8 cellular contexts compared by ENCODE assay signal in genomic region chr22:44080936-44081853, GRCh38. TPM values are rescaled to one million over a fixed set of nuclear protein-coding genes. Genes with fewer than 3 reads are reported as not detected.
DNase-seq lines count a peak whose midpoint lies in the region; ATAC-seq and TF ChIP-seq lines count a peak whose summit lies in the region.

No MANE protein-coding gene starts in this region.

- CTCF ChIA-PET in IMR-90 (lab: Yijun Ruan, JAX) = interaction anchor here (0.6 to 1.4 kb wide), 6 partner anchors 9 to 246 kb away, joined by 3 to 5 read pairs (median 4); no protein-coding TSS in a partner anchor

- in situ Hi-C loops in IMR-90 (cut with MboI; ENCODE audit: low sequenced_read_pairs) = no loop called here

- no peak overlapping the region for H3K9ac ChIP-seq in IMR-90 (ENCODE audit: low read depth, low read length)

- H3K4me1 ChIP-seq in IMR-90 (ENCODE audit: control insufficient read depth, insufficient read depth, low read length) = peaks cover 2% of the 10 kb centered on the region; the same call in 1 of the 2 replicates

- peak overlapping the region; percentile 19 for H2AFZ ChIP-seq in IMR-90 (replicated peaks; ENCODE audit: low read length, poor library complexity)

- DNase-seq in COLO668 (lab: John Stamatoyannopoulos, UW; ENCODE audit: unreplicated experiment) (peak; percentile 79), IMR-90 (peak; percentile 68), RKO (ENCODE audit: low spot score) (peak; percentile 67), fibroblast of the conjunctiva (ENCODE audit: low read depth) (peak; percentile 56), neural crest cell (ENCODE audit: low read depth, low spot score) (peak; percentile 81)
- peak; percentile 49 for DNase-seq in activated T-helper 1 cell treated with anti-CD3 and anti-CD28 coated beads, Interleukin-12 subunit alpha, Interleukin-12 subunit beta, Interleukin-2, Interleukin-4 antibody, amounts not matched to agents 30 ng/mL and 10 ng/mL and 1 ng/mL, durations not matched to agents 14 hours and 24 hours and 36 hours (ENCODE audit: low spot score)
- DNase-seq in stimulated activated naive CD8-positive, alpha-beta T cell treated with anti-CD3 and anti-CD28 coated beads, Interleukin-15, amount 100 ng/mL, for 72 hours = peak; percentile 50 to 56

- H2AK9ac ChIP-seq in IMR-90 (replicated peaks; ENCODE audit: low read depth, low read length, poor library complexity) = no peak overlapping the region

- H2BK15ac ChIP-seq in IMR-90 (ENCODE audit: low read depth, low read length) = no peak overlapping the region

- H4K8ac ChIP-seq in IMR-90 (ENCODE audit: low read depth in 2 of 2, low read length in 2 of 2) = no peak overlapping the region

- BruUV-seq in IMR-90 (replicated peaks; lab: Mats Ljungman, UMichigan) = no TSS peak

- no peak overlapping the region for H3K4me3 Mint-ChIP-seq in activated T-helper 1 cell treated with anti-CD3 and anti-CD28 coated beads, Interleukin-12 subunit alpha, Interleukin-12 subunit beta, Interleukin-2, Interleukin-4 antibody, amounts not matched to agents 30 ng/mL and 10 ng/mL and 1 ng/mL, durations not matched to agents 14 hours and 24 hours and 36 hours
- no peak overlapping the region for H3K4me3 Mint-ChIP-seq in neural crest cell
- no peak overlapping the region for H3K4me3 Mint-ChIP-seq in stimulated activated naive CD8-positive, alpha-beta T cell treated with anti-CD3 and anti-CD28 coated beads, Interleukin-15, amount 100 ng/mL, for 72 hours

- H2BK120ac ChIP-seq in IMR-90 (ENCODE audit: low read depth, low read length) = no peak overlapping the region

- no peak overlapping the region for H4K5ac ChIP-seq in IMR-90 (ENCODE audit: low read depth, low read length)

- H3K27me3 ChIP-seq in IMR-90 (ENCODE audit: control insufficient read depth, insufficient read depth, low read length) = no peaks in the 10 kb centered on the region

- POLR2A ChIA-PET in IMR-90 (lab: Charles Lee; ENCODE audit: unreplicated experiment) = no interaction called here

- no peaks in the 10 kb centered on the region for H3K9me3 Mint-ChIP-seq in activated T-helper 1 cell treated with anti-CD3 and anti-CD28 coated beads, Interleukin-12 subunit alpha, Interleukin-12 subunit beta, Interleukin-2, Interleukin-4 antibody, amounts not matched to agents 30 ng/mL and 10 ng/mL and 1 ng/mL, durations not matched to agents 14 hours and 24 hours and 36 hours
- no peaks in the 10 kb centered on the region for H3K9me3 Mint-ChIP-seq in neural crest cell
- H3K9me3 Mint-ChIP-seq in stimulated activated naive CD8-positive, alpha-beta T cell treated with anti-CD3 and anti-CD28 coated beads, Interleukin-15, amount 100 ng/mL, for 72 hours = no peaks in the 10 kb centered on the region

- no peak overlapping the region for H4K91ac ChIP-seq in IMR-90 (ENCODE audit: insufficient read depth, low read depth, low read length)

- dilution Hi-C loops in IMR-90 (cut with HindIII; ENCODE audit: low sequenced_read_pairs, unreplicated experiment) = no loop called here

- H3K18ac ChIP-seq in IMR-90 (ENCODE audit: low read depth, low read length) = no peak overlapping the region

- no peaks in the 10 kb centered on the region for H3K27me3 Mint-ChIP-seq in activated T-helper 1 cell treated with anti-CD3 and anti-CD28 coated beads, Interleukin-12 subunit alpha, Interleukin-12 subunit beta, Interleukin-2, Interleukin-4 antibody, amounts not matched to agents 30 ng/mL and 10 ng/mL and 1 ng/mL, durations not matched to agents 14 hours and 24 hours and 36 hours (ENCODE audit: insufficient read depth)
- no peaks in the 10 kb centered on the region for H3K27me3 Mint-ChIP-seq in neural crest cell (ENCODE audit: low read depth)
- no peaks in the 10 kb centered on the region for H3K27me3 Mint-ChIP-seq in stimulated activated naive CD8-positive, alpha-beta T cell treated with anti-CD3 and anti-CD28 coated beads, Interleukin-15, amount 100 ng/mL, for 72 hours

- no peak overlapping the region for H3K27ac Mint-ChIP-seq in activated T-helper 1 cell treated with anti-CD3 and anti-CD28 coated beads, Interleukin-12 subunit alpha, Interleukin-12 subunit beta, Interleukin-2, Interleukin-4 antibody, amounts not matched to agents 30 ng/mL and 10 ng/mL and 1 ng/mL, durations not matched to agents 14 hours and 24 hours and 36 hours
- no peak overlapping the region for H3K27ac Mint-ChIP-seq in neural crest cell (ENCODE audit: unreplicated experiment)
- H3K27ac Mint-ChIP-seq in stimulated activated naive CD8-positive, alpha-beta T cell treated with anti-CD3 and anti-CD28 coated beads, Interleukin-15, amount 100 ng/mL, for 72 hours = no peak overlapping the region

- no peak overlapping the region for H2BK5ac ChIP-seq in IMR-90 (ENCODE audit: low read depth, low read length, poor library complexity, severe bottlenecking)

- TF ChIP-seq CTCF in IMR-90 (conservative IDR thresholded peaks at IDR 0.05; ENCODE audit: low read depth, low read length) (peak; percentile 82), neural crest cell (conservative IDR thresholded peaks at IDR 0.05) (peak; percentile 92)

- TF ChIP-seq POLR2A in IMR-90 (IDR thresholded peaks at IDR 0.05; ENCODE audit: low read depth, low read length) = no peak

- peaks cover 4% of the 10 kb centered on the region; the same call in 1 of the 2 replicates for H3K9me3 ChIP-seq in IMR-90 (ENCODE audit: control insufficient read depth, insufficient read depth, low read length)

- peak; percentile 92 for ATAC-seq in IMR-90 (ENCODE audit: low read depth)
- ATAC-seq in stimulated activated naive CD8-positive, alpha-beta T cell treated with anti-CD3 and anti-CD28 coated beads, Interleukin-15, amount 100 ng/mL, for 72 hours = peak; percentile 66
- ATAC-seq in HG03457 (IDR thresholded peaks at IDR 0.05; ENCODE audit: unreplicated experiment) = no peak

- intact Hi-C loops in IMR-90 (cut with micrococcal nuclease) = loop anchor here (1.0 to 2.0 kb wide), 3 partner anchors 88 to 545 kb away; no protein-coding TSS in a partner anchor
- intact Hi-C loops in activated T-helper 1 cell treated with anti-CD3 and anti-CD28 coated beads, Interleukin-12 subunit alpha, Interleukin-12 subunit beta, Interleukin-2, Interleukin-4 antibody, amounts not matched to agents 30 ng/mL and 10 ng/mL and 1 ng/mL, durations not matched to agents 14 hours and 24 hours and 36 hours (cut with micrococcal nuclease) = loop anchor here (1.0 to 2.0 kb wide), 4 partner anchors 56 to 545 kb away; partner anchors contain the start of gene PARVB

- no peak overlapping the region for H3K14ac ChIP-seq in IMR-90 (replicated peaks; ENCODE audit: low read depth, low read length)

- H3K36me3 ChIP-seq in IMR-90 (ENCODE audit: control insufficient read depth, insufficient read depth, low read length) = no peaks in the 10 kb centered on the region

- H3K23ac ChIP-seq in IMR-90 (ENCODE audit: low read depth, low read length) = no peak overlapping the region

- peak; percentile 92 for TF ChIP-seq RAD21 in IMR-90 (IDR thresholded peaks at IDR 0.05; ENCODE audit: low read length)

- H3K79me1 ChIP-seq in IMR-90 (ENCODE audit: low read depth in 1 of 2, low read length in 2 of 2) = peaks cover 3% of the 10 kb centered on the region in 2 experiments; a peak in 2 of 4 replicates

- no peak overlapping the region for H3K4ac ChIP-seq in IMR-90 (ENCODE audit: low read depth, low read length)

- H3K4me1 Mint-ChIP-seq in activated T-helper 1 cell treated with anti-CD3 and anti-CD28 coated beads, Interleukin-12 subunit alpha, Interleukin-12 subunit beta, Interleukin-2, Interleukin-4 antibody, amounts not matched to agents 30 ng/mL and 10 ng/mL and 1 ng/mL, durations not matched to agents 14 hours and 24 hours and 36 hours (ENCODE audit: low read depth) = no peaks in the 10 kb centered on the region
- H3K4me1 Mint-ChIP-seq in neural crest cell = peaks cover 4% of the 10 kb centered on the region
- no peaks in the 10 kb centered on the region for H3K4me1 Mint-ChIP-seq in stimulated activated naive CD8-positive, alpha-beta T cell treated with anti-CD3 and anti-CD28 coated beads, Interleukin-15, amount 100 ng/mL, for 72 hours

- H3K4me3 ChIP-seq in IMR-90 (ENCODE audit: insufficient read depth, low read depth, low read length) = no peak overlapping the region

- H3K56ac ChIP-seq in IMR-90 (ENCODE audit: extremely low read depth, insufficient read depth, low read length) = no peak overlapping the region

- 0 out of 2 replicates have a peak, but pooled peaks cover 5% of the 10 kb centered on the region for H3K9me1 ChIP-seq in IMR-90 (ENCODE audit: insufficient read depth, low read length)

- peaks cover 3% of the 10 kb centered on the region for H3K36me3 Mint-ChIP-seq in activated T-helper 1 cell treated with anti-CD3 and anti-CD28 coated beads, Interleukin-12 subunit alpha, Interleukin-12 subunit beta, Interleukin-2, Interleukin-4 antibody, amounts not matched to agents 30 ng/mL and 10 ng/mL and 1 ng/mL, durations not matched to agents 14 hours and 24 hours and 36 hours (ENCODE audit: low read depth)
- peaks cover 3% of the 10 kb centered on the region for H3K36me3 Mint-ChIP-seq in neural crest cell (ENCODE audit: low read depth)

- no peak overlapping the region for H3K4me2 ChIP-seq in IMR-90 (ENCODE audit: low read depth, low read length)

- H4K20me1 ChIP-seq in IMR-90 (ENCODE audit: insufficient read depth, low read length) = peaks cover 11% of the 10 kb centered on the region; the same call in 1 of the 2 replicates

- 58% methylated on average over 12 of the region's 27 CpGs; no CpG with 5 or more reads in 1 of the 2 experiments for WGBS in IMR-90 (ENCODE audit: extremely low coverage in 2 of 2, insufficient read length in 1 of 2), 2 experiments

- no peak overlapping the region for H2AK5ac ChIP-seq in IMR-90 (ENCODE audit: low read depth, low read length)

- no peak overlapping the region for H2BK20ac ChIP-seq in IMR-90 (ENCODE audit: low read depth, low read length)

- no peak overlapping the region for H3K27ac ChIP-seq in IMR-90 (ENCODE audit: insufficient read depth, low read length)

TF ChIP-seq in IMR-90, 13 proteins besides CTCF, POLR2A, EP300 and RAD21:
- TF ChIP-seq SMC3 (IDR thresholded peaks at IDR 0.05; ENCODE audit: low read depth, low read length) (peak; percentile 89), MAZ (IDR thresholded peaks at IDR 0.05; ENCODE audit: borderline replicate concordance, low read depth, low read length) (0 out of 2 replicates have a peak, but pooled peaks have one; percentile 20), FOS (IDR thresholded peaks at IDR 0.05; ENCODE audit: low read depth, low read length) (no peak)

RNA-seq across cellular contexts. Expression of gene PARVB, which starts 57.1 kb away (rescaled TPM):
- total RNA-seq in IMR-90 (2012; rRNA removed) (38.6 and 44.3 TPM in 2 replicates), neural crest cell (19.6 and 21.8 TPM in 2 replicates)
- polyA plus RNA-seq in IMR-90 (2012; rRNA removed) = 53.9 and 84.7 TPM in 2 replicates
- 60.4 and 63.8 TPM in 2 replicates for polyA plus RNA-seq in IMR-90 (2012; cell fraction: cytosol; rRNA removed)
- polyA plus RNA-seq in IMR-90 (2012; cell fraction: nucleus; rRNA removed; ENCODE audit: low replicate concordance) = 22.4 and 22.7 TPM in 2 replicates
- total RNA-seq in activated T-helper 1 cell treated with anti-CD3 and anti-CD28 coated beads, Interleukin-12 subunit alpha, Interleukin-12 subunit beta, Interleukin-2, Interleukin-4 antibody, amounts not matched to agents 30 ng/mL and 10 ng/mL and 1 ng/mL, durations not matched to agents 14 hours and 24 hours and 36 hours = 91.6 and 91.7 TPM in 2 replicates
